8 cellular contexts compared by ENCODE assay signal in genomic region chr2:190407662-190408537, GRCh38. TPM values are rescaled to one million over a fixed set of nuclear protein-coding genes. Genes with fewer than 3 reads are reported as not detected.
DNase-seq lines count a peak whose midpoint lies in the region; ATAC-seq and TF ChIP-seq lines count a peak whose summit lies in the region.

MFSD6 (plus strand) TSS chr2:190408355; CDS start chr2:190436030, 27,675 bp downstream.

- no peaks in the 10 kb centered on the region for H3K36me3 ChIP-seq in fibroblast of lung (ENCODE audit: control insufficient read depth, insufficient read depth, low read length)

- H3K4me1 ChIP-seq in fibroblast of lung (ENCODE audit: control insufficient read depth, extremely low read depth, insufficient read depth, low read length), result no peaks in the 10 kb centered on the region

- peak within 1 kb of the TSS; percentile 69 for H2AFZ ChIP-seq in fibroblast of lung (ENCODE audit: low read length)

- peak within 1 kb of the TSS; percentile 50 for H3K9ac ChIP-seq in fibroblast of lung (ENCODE audit: insufficient read depth, low read length)

- ATAC-seq in HG03045 (IDR thresholded peaks at IDR 0.05; ENCODE audit: unreplicated experiment), result peak; percentile 67

- peak within 1 kb of the TSS; percentile 87 for H3K4me3 Mint-ChIP-seq in activated T-cell treated with anti-CD3 and anti-CD28 coated beads, Interleukin-2, amount 50 U/mL, for 24 hours
- H3K4me3 Mint-ChIP-seq in nephron, result peak within 1 kb of the TSS; percentile 79 to 90 (median 88)
- peak within 1 kb of the TSS; percentile 92 for H3K4me3 Mint-ChIP-seq in stimulated activated naive CD8-positive, alpha-beta T cell treated with anti-CD3 and anti-CD28 coated beads, Interleukin-15, Interleukin-2, amounts not matched to agents 100 ng/mL and 50 ng/mL, for 24 hours

- no peaks in the 10 kb centered on the region for H3K9me3 Mint-ChIP-seq in activated T-cell treated with anti-CD3 and anti-CD28 coated beads, Interleukin-2, amount 50 U/mL, for 24 hours
- H3K9me3 Mint-ChIP-seq in nephron, result no peaks in the 10 kb centered on the region
- H3K9me3 Mint-ChIP-seq in stimulated activated naive CD8-positive, alpha-beta T cell treated with anti-CD3 and anti-CD28 coated beads, Interleukin-15, Interleukin-2, amounts not matched to agents 100 ng/mL and 50 ng/mL, for 24 hours, result peaks cover 3% of the 10 kb centered on the region

- peak within 1 kb of the TSS; percentile 51 to 78 (median 62) for H3K4me3 ChIP-seq in fibroblast of lung (replicated peaks in 1 of 4; ENCODE audit: control extremely low read depth in 1 of 4, insufficient read depth in 1 of 4, low read depth in 3 of 4, low read length in 4 of 4)

- H4K20me1 ChIP-seq in fibroblast of lung (ENCODE audit: control insufficient read depth, extremely low read depth, insufficient read depth, low read length), result no peaks in the 10 kb centered on the region

- peaks cover 3% of the 10 kb centered on the region for H3K27me3 ChIP-seq in fibroblast of lung (ENCODE audit: control insufficient read depth, insufficient read depth, low read length)

- TF ChIP-seq CTCF in fibroblast of lung (conservative IDR thresholded peaks at IDR 0.05 in 1 of 2, IDR thresholded peaks at IDR 0.05 in 1 of 2; ENCODE audit: low read depth in 1 of 2, low read length in 2 of 2) (no peak), nephron (IDR thresholded peaks at IDR 0.05; ENCODE audit: unreplicated experiment in 3 of 3) (no peak)

- no peak within 1 kb of the TSS for H3K27ac ChIP-seq in fibroblast of lung (ENCODE audit: insufficient read depth, low read length)

- no peaks in the 10 kb centered on the region for H3K27me3 Mint-ChIP-seq in activated T-cell treated with anti-CD3 and anti-CD28 coated beads, Interleukin-2, amount 50 U/mL, for 24 hours
- H3K27me3 Mint-ChIP-seq in nephron (ENCODE audit: low read depth), result peaks cover 35% of the 10 kb centered on the region
- H3K27me3 Mint-ChIP-seq in stimulated activated naive CD8-positive, alpha-beta T cell treated with anti-CD3 and anti-CD28 coated beads, Interleukin-15, Interleukin-2, amounts not matched to agents 100 ng/mL and 50 ng/mL, for 24 hours, result no peaks in the 10 kb centered on the region

- H3K79me2 ChIP-seq in fibroblast of lung (ENCODE audit: control insufficient read depth, insufficient read depth, low read length), result no peaks in the 10 kb centered on the region

- H3K4me1 Mint-ChIP-seq in activated T-cell treated with anti-CD3 and anti-CD28 coated beads, Interleukin-2, amount 50 U/mL, for 24 hours (ENCODE audit: low read depth), result peaks cover 36% of the 10 kb centered on the region
- no peaks in the 10 kb centered on the region for H3K4me1 Mint-ChIP-seq in nephron
- peaks cover 36% of the 10 kb centered on the region for H3K4me1 Mint-ChIP-seq in stimulated activated naive CD8-positive, alpha-beta T cell treated with anti-CD3 and anti-CD28 coated beads, Interleukin-15, Interleukin-2, amounts not matched to agents 100 ng/mL and 50 ng/mL, for 24 hours (ENCODE audit: low read depth)

- peak within 1 kb of the TSS; percentile 94 for H3K27ac Mint-ChIP-seq in activated T-cell treated with anti-CD3 and anti-CD28 coated beads, Interleukin-2, amount 50 U/mL, for 24 hours
- H3K27ac Mint-ChIP-seq in nephron, result peak within 1 kb of the TSS in 2 of 3 experiments; percentile 16 to 31
- H3K27ac Mint-ChIP-seq in stimulated activated naive CD8-positive, alpha-beta T cell treated with anti-CD3 and anti-CD28 coated beads, Interleukin-15, Interleukin-2, amounts not matched to agents 100 ng/mL and 50 ng/mL, for 24 hours, result peak within 1 kb of the TSS; percentile 88

- peaks cover 14% of the 10 kb centered on the region for H3K36me3 Mint-ChIP-seq in activated T-cell treated with anti-CD3 and anti-CD28 coated beads, Interleukin-2, amount 50 U/mL, for 24 hours (ENCODE audit: low read depth)
- no peaks in the 10 kb centered on the region for H3K36me3 Mint-ChIP-seq in nephron (ENCODE audit: low read depth)
- peaks cover 10% of the 10 kb centered on the region for H3K36me3 Mint-ChIP-seq in stimulated activated naive CD8-positive, alpha-beta T cell treated with anti-CD3 and anti-CD28 coated beads, Interleukin-15, Interleukin-2, amounts not matched to agents 100 ng/mL and 50 ng/mL, for 24 hours (ENCODE audit: low read depth)

- H3K4me2 ChIP-seq in fibroblast of lung (ENCODE audit: extremely low read depth, insufficient read depth, low read length), result peak within 1 kb of the TSS; percentile 80

- H3K9me3 ChIP-seq in fibroblast of lung (ENCODE audit: control insufficient read depth, insufficient read depth, low read depth, low read length), result no peaks in the 10 kb centered on the region

- DNase-seq in NOMO-1 treated with DMSO at 0.1 percent for 48 hours (lab: John Stamatoyannopoulos, UW; ENCODE audit: unreplicated experiment), result peak; percentile 7
- no peak for DNase-seq in NOMO-1 (lab: John Stamatoyannopoulos, UW; ENCODE audit: unreplicated experiment in 2 of 2)
- DNase-seq in NOMO-1 treated with dmso at 0.1 percent for 144 hours (lab: John Stamatoyannopoulos, UW; ENCODE audit: unreplicated experiment), result peak; percentile 8
- DNase-seq in activated T-cell treated with anti-CD3 and anti-CD28 coated beads, Interleukin-2, amount 50 U/mL, for 24 hours, result peak; percentile 84
- DNase-seq in fibroblast of lung (ENCODE audit: low read depth in 2 of 2), result no peak

RNA-seq across cellular contexts. Expression of gene MFSD6, which starts in this region (rescaled TPM):
- 15.2 and 31.4 TPM in 2 replicates for total RNA-seq in fibroblast of lung
- 21.5 and 50.8 TPM in 2 replicates for polyA plus RNA-seq in fibroblast of lung
- 13.1 and 32.9 TPM in 2 replicates for polyA plus RNA-seq in fibroblast of lung (2012)
- polyA minus RNA-seq in fibroblast of lung (ENCODE audit: low replicate concordance), result 22.8 and 32.0 TPM in 2 replicates

Comparison
In these comparisons a context has a peak if more than half of its experiments do, and no peak if none do; other contexts are left out.
1. DNase-seq: peak in NOMO-1 treated with DMSO at 0.1 percent for 48 hours (single experiment), NOMO-1 treated with dmso at 0.1 percent for 144 hours (single experiment) and activated T-cell treated with anti-CD3 and anti-CD28 coated beads, Interleukin-2, amount 50 U/mL, for 24 hours (single experiment); none in NOMO-1 (0 of 2) and fibroblast of lung (0 of 2).
2. H3K27ac Mint-ChIP-seq: peak in every context shown above with its lines; median percentile 94 in activated T-cell treated with anti-CD3 and anti-CD28 coated beads, Interleukin-2, amount 50 U/mL, for 24 hours; 88 in stimulated activated naive CD8-positive, alpha-beta T cell treated with anti-CD3 and anti-CD28 coated beads, Interleukin-15, Interleukin-2, amounts not matched to agents 100 ng/mL and 50 ng/mL, for 24 hours; 24 in nephron.
3. Peak in every context shown above with its lines, with median percentiles within 50 percentile points of each other: H3K4me3 Mint-ChIP-seq.